ENCODE assay signal across 8 cellular contexts in the genomic region with DNA sequence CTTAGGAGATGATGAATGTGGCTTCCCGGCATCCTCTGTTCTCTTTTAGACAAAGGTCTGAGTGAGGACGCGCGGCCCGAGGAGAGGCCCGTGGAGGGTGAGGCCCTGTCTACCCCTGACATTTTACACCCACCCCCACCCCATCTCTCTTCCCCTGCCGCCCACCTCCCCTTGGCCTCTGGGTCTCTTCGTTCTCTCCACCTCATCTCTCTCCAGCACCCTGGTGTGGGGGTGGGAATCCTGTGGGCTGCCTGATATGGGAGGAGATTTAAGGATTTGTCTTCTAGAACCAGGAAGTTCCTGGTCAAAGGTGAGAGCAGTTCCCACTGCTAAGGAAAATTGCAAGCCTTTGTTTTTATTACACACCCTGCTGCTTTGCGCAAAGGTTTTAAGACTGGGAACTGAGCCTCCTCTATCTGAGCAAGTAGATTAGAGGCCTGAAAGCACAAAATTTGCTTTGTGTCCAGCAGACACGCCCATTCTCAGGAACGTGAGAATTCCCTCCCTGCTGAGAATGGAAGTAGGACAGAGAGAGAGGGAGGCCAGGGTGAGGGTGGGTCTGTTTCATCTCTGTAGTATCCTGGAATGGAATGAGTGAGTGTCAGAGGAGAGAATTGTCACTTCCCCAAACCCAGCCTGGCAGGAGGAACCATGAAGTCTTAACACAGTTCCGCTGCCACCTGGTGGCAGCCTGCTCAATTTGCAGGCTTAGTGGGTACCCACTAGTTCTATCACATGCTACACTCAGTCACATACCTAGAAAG.
DNase-seq lines count a peak whose midpoint lies in the region; FAIRE-seq and TF ChIP-seq lines count a peak whose summit lies in the region.

No MANE protein-coding gene starts in this region.

- H3K79me2 ChIP-seq in smooth muscle cell (ENCODE audit: low read depth) = no peaks in the 10 kb centered on the region

- no peak overlapping the region for H3K27ac ChIP-seq in smooth muscle cell (ENCODE audit: low read depth)

- TF ChIP-seq CTCF in GM06990 (IDR thresholded peaks at IDR 0.05; ENCODE audit: insufficient read depth, low read length, poor library complexity, severe bottlenecking) = peak; percentile 58
- peak; percentile 49 for TF ChIP-seq CTCF in fibroblast of the aortic adventitia (IDR thresholded peaks at IDR 0.05; ENCODE audit: insufficient read depth, low read length)
- TF ChIP-seq CTCF in smooth muscle cell (IDR thresholded peaks at IDR 0.05; ENCODE audit: borderline replicate concordance, insufficient read depth, poor library complexity, severe bottlenecking) = peak; percentile 45

- no peak overlapping the region for H3K9ac ChIP-seq in smooth muscle cell (ENCODE audit: low read depth)

- H3K36me3 ChIP-seq in GM06990 (ENCODE audit: control insufficient read depth, insufficient read depth, low read length) (no peaks in the 10 kb centered on the region), smooth muscle cell (ENCODE audit: low read depth) (peaks cover 7% of the 10 kb centered on the region)

- no peaks in the 10 kb centered on the region for H4K20me1 ChIP-seq in smooth muscle cell (ENCODE audit: low read depth)

- H3F3A ChIP-seq in smooth muscle cell (ENCODE audit: low read depth) = no peaks in the 10 kb centered on the region

- no peak overlapping the region for H2AFZ ChIP-seq in smooth muscle cell (ENCODE audit: low read depth)

- H3K9me3 ChIP-seq in smooth muscle cell (replicated peaks; ENCODE audit: low read depth) = no peaks in the 10 kb centered on the region

- peak; percentile 85 for FAIRE-seq in TTC549 (lab: Jason Lieb, UNC)

- WGBS in smooth muscle cell (ENCODE audit: low lambda C conversion rate) = 82% methylated on average over 12 of the region's 12 CpGs

- no peak overlapping the region for H3K4me2 ChIP-seq in smooth muscle cell

- no peaks in the 10 kb centered on the region for H3K4me1 ChIP-seq in smooth muscle cell (ENCODE audit: low read depth)

- no peak for DNase-seq in GM06990 (ENCODE audit: extremely low read depth, insufficient read length)
- DNase-seq in Kasumi-1 (lab: John Stamatoyannopoulos, UW) = peak; percentile 88 to 91
- DNase-seq in fibroblast of the aortic adventitia (ENCODE audit: low read depth) = peak; percentile 33
- no peak for DNase-seq in smooth muscle cell (lab: John Stamatoyannopoulos, UW; ENCODE audit: unreplicated experiment)
- no peak for DNase-seq in activated gamma-delta T cell (lab: John Stamatoyannopoulos, UW)
- DNase-seq in NCI-H2029 treated with DMSO at 0.1 percent for 48 hours (lab: John Stamatoyannopoulos, UW) = no peak
- DNase-seq in DMS114 treated with DMSO at 0.1 percent for 48 hours (lab: John Stamatoyannopoulos, UW; ENCODE audit: unreplicated experiment) = no peak

- H3K4me3 ChIP-seq in GM06990 (replicated peaks; ENCODE audit: low read depth, low read length) (no peak overlapping the region), fibroblast of the aortic adventitia (ENCODE audit: low read depth, low read length) (no peak overlapping the region), smooth muscle cell (no peak overlapping the region)

- no peaks in the 10 kb centered on the region for H3K27me3 ChIP-seq in GM06990 (replicated peaks; ENCODE audit: control insufficient read depth, insufficient read depth, low read length)
- no peaks in the 10 kb centered on the region for H3K27me3 ChIP-seq in smooth muscle cell (ENCODE audit: low read depth)

Comparison
In these comparisons a context has a peak if more than half of its experiments do, and no peak if none do; other contexts are left out.
1. DNase-seq: peak in Kasumi-1 (2 of 2) and fibroblast of the aortic adventitia (single experiment); none in GM06990 (single experiment), smooth muscle cell (single experiment), activated gamma-delta T cell (single experiment), NCI-H2029 treated with DMSO at 0.1 percent for 48 hours (single experiment) and DMS114 treated with DMSO at 0.1 percent for 48 hours (single experiment).
2. Peak in every context shown above with its lines, with median percentiles within 50 percentile points of each other: CTCF ChIP-seq.